In genomic region chr16:49281843-49282642, GRCh38 we compare ENCODE assay signal across 8 cellular contexts. TPM values are rescaled to one million over a fixed set of nuclear protein-coding genes. Genes with fewer than 3 reads are reported as not detected.
DNase-seq lines count a peak whose midpoint lies in the region; ATAC-seq lines count a peak whose summit lies in the region.

No MANE protein-coding gene starts in this region.

- peak overlapping the region; percentile 52 for H3K27ac ChIP-seq in ectodermal cell (ENCODE audit: insufficient read depth, low read depth, low read length, poor library complexity, severe bottlenecking)

- no peaks in the 10 kb centered on the region for H3K9me3 Mint-ChIP-seq in T-helper 1 cell treated with Interleukin-12 subunit alpha and Interleukin-12 subunit beta and Interleukin-4 antibody, amounts not matched to agents 30 μg/mL and 1 μg/mL, for 36 hours

- ATAC-seq in GM21526 (IDR thresholded peaks at IDR 0.05; ENCODE audit: low FRiP score, unreplicated experiment), result peak; percentile 91

- peaks cover 5% of the 10 kb centered on the region for H3K4me1 Mint-ChIP-seq in T-helper 1 cell treated with Interleukin-12 subunit alpha and Interleukin-12 subunit beta and Interleukin-4 antibody, amounts not matched to agents 30 μg/mL and 1 μg/mL, for 36 hours (ENCODE audit: low read depth)

- H3K9me3 ChIP-seq in ectodermal cell (ENCODE audit: control insufficient read depth, low read length), result no peaks in the 10 kb centered on the region

- H3K4me3 Mint-ChIP-seq in T-helper 1 cell treated with Interleukin-12 subunit alpha and Interleukin-12 subunit beta and Interleukin-4 antibody, amounts not matched to agents 30 μg/mL and 1 μg/mL, for 36 hours, result peak overlapping the region; percentile 50

- H3K27me3 ChIP-seq in ectodermal cell (ENCODE audit: control insufficient read depth, insufficient read depth, low read length, poor library complexity, severe bottlenecking), result peaks cover 93% of the 10 kb centered on the region

- 0% methylated on average over 124 of the region's 124 CpGs for WGBS in ectodermal cell, 2 experiments

- peaks cover 7% of the 10 kb centered on the region for H3K36me3 Mint-ChIP-seq in T-helper 1 cell treated with Interleukin-12 subunit alpha and Interleukin-12 subunit beta and Interleukin-4 antibody, amounts not matched to agents 30 μg/mL and 1 μg/mL, for 36 hours (ENCODE audit: low read depth)

- H3K4me1 ChIP-seq in ectodermal cell (ENCODE audit: control insufficient read depth, insufficient read depth, low read length), result peaks cover 41% of the 10 kb centered on the region

- no peaks in the 10 kb centered on the region for H3K36me3 ChIP-seq in ectodermal cell (ENCODE audit: control insufficient read depth, insufficient read depth, low read length)

- peak overlapping the region; percentile 52 for H3K27ac Mint-ChIP-seq in T-helper 1 cell treated with Interleukin-12 subunit alpha and Interleukin-12 subunit beta and Interleukin-4 antibody, amounts not matched to agents 30 μg/mL and 1 μg/mL, for 36 hours

- peak; percentile 64 for DNase-seq in Daoy (ENCODE audit: low read depth)
- DNase-seq in KBM-7, result peak; percentile 89
- DNase-seq in medulla oblongata (ENCODE audit: extremely low spot score), result peak; percentile 88
- DNase-seq in stimulated activated CD4-positive, alpha-beta T cell treated with anti-CD3 and anti-CD28 coated beads, TNF-alpha, amount 100 ng/mL, for 48 hours (ENCODE audit: low read depth in 3 of 3), result peak; percentile 52 to 76 (median 62)
- no peak for DNase-seq in NCI-H2196 treated with DMSO at 0.1 percent for 48 hours (lab: John Stamatoyannopoulos, UW; ENCODE audit: unreplicated experiment)

- in situ Hi-C loops in KBM-7 (cut with MboI; ENCODE audit: low pct_unique_long_range_greater_than_20kb, low sequenced_read_pairs), result no loop called here

- peaks cover 73% of the 10 kb centered on the region for H3K27me3 Mint-ChIP-seq in T-helper 1 cell treated with Interleukin-12 subunit alpha and Interleukin-12 subunit beta and Interleukin-4 antibody, amounts not matched to agents 30 μg/mL and 1 μg/mL, for 36 hours (ENCODE audit: low read depth)

- peak overlapping the region; percentile 52 for H3K4me3 ChIP-seq in ectodermal cell (ENCODE audit: insufficient read depth, low read depth, low read length)

RNA-seq across cellular contexts. Expression of gene CBLN1, which starts 0.4 kb away (rescaled TPM):
- total RNA-seq in Daoy (2014; rRNA removed; shearing (Covaris generic)), result 0.06 and 0.97 TPM in 2 replicates
- 1.8 TPM for polyA plus RNA-seq in ectodermal cell (2013, experiment 1 of 4)
- 1.2 TPM for polyA plus RNA-seq in ectodermal cell (2013, experiment 2 of 4)
- 3.1 TPM for polyA plus RNA-seq in ectodermal cell (2013, experiment 3 of 4)
- 7.6 TPM for polyA plus RNA-seq in ectodermal cell (2013, experiment 4 of 4)
